ENCODE assay signal across 1 cellular context in the genomic region with DNA sequence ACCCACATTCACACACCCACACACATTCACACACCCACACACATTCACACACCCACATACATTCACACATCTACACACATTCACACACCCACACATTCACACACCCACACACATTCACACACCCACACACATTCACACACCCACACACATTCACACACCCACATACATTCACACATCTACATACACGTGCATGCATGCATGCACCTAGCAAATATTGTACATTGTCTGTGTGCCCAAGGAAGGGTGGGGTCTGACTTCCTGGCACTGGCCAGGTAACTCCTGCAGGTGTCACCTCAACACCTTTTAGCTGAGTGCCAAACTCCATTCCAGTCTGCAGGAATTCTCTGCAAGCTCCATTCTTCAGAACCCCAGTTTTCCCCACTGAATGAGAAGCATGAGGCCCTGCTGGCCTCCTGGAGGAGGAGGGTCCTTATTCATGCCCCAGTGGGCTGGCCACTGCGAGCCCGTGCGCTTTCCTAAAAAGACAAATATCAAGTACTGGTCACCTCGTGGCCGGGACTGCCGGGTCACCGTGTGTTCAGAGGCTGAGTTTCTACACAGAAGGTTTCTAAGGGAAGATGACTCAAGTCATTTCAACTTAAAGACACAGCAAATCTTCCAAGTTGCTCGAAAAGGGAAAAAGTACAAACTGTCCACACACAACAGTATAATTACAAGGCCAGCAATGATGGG.
TF ChIP-seq lines count a peak whose summit lies in the region.

No MANE protein-coding gene starts in this region.

TF ChIP-seq in GM12878, 131 proteins besides CTCF, POLR2A, EP300 and RAD21 (continued from another document):
- TF ChIP-seq, protein P1, sequence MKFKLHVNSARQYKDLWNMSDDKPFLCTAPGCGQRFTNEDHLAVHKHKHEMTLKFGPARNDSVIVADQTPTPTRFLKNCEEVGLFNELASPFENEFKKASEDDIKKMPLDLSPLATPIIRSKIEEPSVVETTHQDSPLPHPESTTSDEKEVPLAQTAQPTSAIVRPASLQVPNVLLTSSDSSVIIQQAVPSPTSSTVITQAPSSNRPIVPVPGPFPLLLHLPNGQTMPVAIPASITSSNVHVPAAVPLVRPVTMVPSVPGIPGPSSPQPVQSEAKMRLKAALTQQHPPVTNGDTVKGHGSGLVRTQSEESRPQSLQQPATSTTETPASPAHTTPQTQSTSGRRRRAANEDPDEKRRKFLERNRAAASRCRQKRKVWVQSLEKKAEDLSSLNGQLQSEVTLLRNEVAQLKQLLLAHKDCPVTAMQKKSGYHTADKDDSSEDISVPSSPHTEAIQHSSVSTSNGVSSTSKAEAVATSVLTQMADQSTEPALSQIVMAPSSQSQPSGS (IDR thresholded peaks at IDR 0.05; ENCODE audit: low read length) = peak; percentile 88
- TF ChIP-seq ATF7 (IDR thresholded peaks at IDR 0.05; ENCODE audit: low read depth) = peak; percentile 76
- TF ChIP-seq EED (IDR thresholded peaks at IDR 0.05; ENCODE audit: low read depth) = no peak
- TF ChIP-seq, protein P2, sequence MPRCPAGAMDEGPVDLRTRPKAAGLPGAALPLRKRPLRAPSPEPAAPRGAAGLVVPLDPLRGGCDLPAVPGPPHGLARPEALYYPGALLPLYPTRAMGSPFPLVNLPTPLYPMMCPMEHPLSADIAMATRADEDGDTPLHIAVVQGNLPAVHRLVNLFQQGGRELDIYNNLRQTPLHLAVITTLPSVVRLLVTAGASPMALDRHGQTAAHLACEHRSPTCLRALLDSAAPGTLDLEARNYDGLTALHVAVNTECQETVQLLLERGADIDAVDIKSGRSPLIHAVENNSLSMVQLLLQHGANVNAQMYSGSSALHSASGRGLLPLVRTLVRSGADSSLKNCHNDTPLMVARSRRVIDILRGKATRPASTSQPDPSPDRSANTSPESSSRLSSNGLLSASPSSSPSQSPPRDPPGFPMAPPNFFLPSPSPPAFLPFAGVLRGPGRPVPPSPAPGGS (IDR thresholded peaks at IDR 0.05; ENCODE audit: borderline replicate concordance, insufficient read depth, low read depth, low read length, poor library complexity, severe bottlenecking) = peak; percentile 96
- TF ChIP-seq IKZF2 (IDR thresholded peaks at IDR 0.05) = peak in 1 of 2 experiments; percentile 14; a peak in 1 of 4 replicates
- 0 out of 2 replicates have a peak, but pooled peaks have one; percentile 30 for TF ChIP-seq IRF4 (IDR thresholded peaks at IDR 0.05; ENCODE audit: low read depth, low read length)
- no peak for TF ChIP-seq RFX5 (IDR thresholded peaks at IDR 0.05; ENCODE audit: low read depth, low read length)
- no peak for TF ChIP-seq POLR2AphosphoS2 (IDR thresholded peaks at IDR 0.05; ENCODE audit: low read depth, low read length)
- peak; percentile 45 for TF ChIP-seq BCL11A (IDR thresholded peaks at IDR 0.05; ENCODE audit: low read depth, low read length)
- no peak for TF ChIP-seq ZNF274 (IDR thresholded peaks at IDR 0.05; ENCODE audit: insufficient read depth, insufficient read length)
- TF ChIP-seq BRCA1 (IDR thresholded peaks at IDR 0.05; ENCODE audit: low read depth, low read length) = no peak
- TF ChIP-seq, protein P3, sequence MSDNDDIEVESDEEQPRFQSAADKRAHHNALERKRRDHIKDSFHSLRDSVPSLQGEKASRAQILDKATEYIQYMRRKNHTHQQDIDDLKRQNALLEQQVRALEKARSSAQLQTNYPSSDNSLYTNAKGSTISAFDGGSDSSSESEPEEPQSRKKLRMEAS (IDR thresholded peaks at IDR 0.05; ENCODE audit: low read depth, low read length) = no peak
- TF ChIP-seq SMAD5 (IDR thresholded peaks at IDR 0.05; ENCODE audit: low read depth) = no peak
- TF ChIP-seq, protein P4, sequence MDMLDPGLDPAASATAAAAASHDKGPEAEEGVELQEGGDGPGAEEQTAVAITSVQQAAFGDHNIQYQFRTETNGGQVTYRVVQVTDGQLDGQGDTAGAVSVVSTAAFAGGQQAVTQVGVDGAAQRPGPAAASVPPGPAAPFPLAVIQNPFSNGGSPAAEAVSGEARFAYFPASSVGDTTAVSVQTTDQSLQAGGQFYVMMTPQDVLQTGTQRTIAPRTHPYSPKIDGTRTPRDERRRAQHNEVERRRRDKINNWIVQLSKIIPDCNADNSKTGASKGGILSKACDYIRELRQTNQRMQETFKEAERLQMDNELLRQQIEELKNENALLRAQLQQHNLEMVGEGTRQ (IDR thresholded peaks at IDR 0.05; ENCODE audit: borderline replicate concordance, low read depth, low read length) = no peak
- TF ChIP-seq TAF1 (IDR thresholded peaks at IDR 0.05; ENCODE audit: borderline replicate concordance, low read depth, low read length) = no peak
- TF ChIP-seq NBN (IDR thresholded peaks at IDR 0.05) = peak; percentile 62; the same call in 1 of the 2 replicates
- TF ChIP-seq RBBP5 (conservative IDR thresholded peaks at IDR 0.05) = no peak
- TF ChIP-seq MYB (IDR thresholded peaks at IDR 0.05; ENCODE audit: borderline replicate concordance, low read depth, low read length) = no peak
- TF ChIP-seq BACH1 (IDR thresholded peaks at IDR 0.05; ENCODE audit: borderline replicate concordance) = no peak
